Comparison of ENCODE assay signal across 1 cellular context in the genomic region with DNA sequence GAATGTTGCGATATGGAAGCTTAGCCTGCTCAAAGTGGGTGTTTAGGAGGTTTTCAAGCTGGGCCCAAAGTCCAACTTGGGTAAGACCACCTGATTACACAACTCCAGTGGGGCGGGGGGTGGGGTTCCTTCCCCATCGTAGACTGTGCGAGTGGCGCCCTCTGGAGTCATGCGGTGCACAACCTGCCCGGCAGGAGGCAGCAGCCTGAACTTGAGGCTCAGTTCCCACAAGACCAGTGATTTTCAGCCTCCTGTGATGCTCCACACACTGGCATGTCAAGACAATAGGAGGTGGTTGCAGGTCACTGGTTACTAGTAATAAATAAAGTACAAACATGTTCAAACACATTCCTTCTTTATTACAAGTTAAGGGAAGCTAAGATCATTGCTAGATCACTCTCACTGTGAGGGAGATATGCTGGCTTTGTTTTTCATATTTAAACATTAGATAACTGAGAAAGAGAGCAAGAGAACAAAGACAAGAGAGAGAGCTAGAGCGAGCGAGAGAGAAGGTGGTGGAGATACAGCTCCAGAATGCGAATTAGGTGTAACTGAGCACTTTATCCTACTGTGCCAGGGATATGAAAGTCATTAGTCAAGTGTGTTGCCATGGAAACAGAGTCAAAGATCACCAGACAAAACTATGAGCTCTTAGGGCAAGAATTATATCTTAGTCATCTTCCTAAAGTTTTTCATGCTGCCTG.
TF ChIP-seq lines count a peak whose summit lies in the region.

No MANE protein-coding gene starts in this region.

TF ChIP-seq in WTC11, 78 proteins besides CTCF, POLR2A, EP300 and RAD21 (continued from another document):
- TF ChIP-seq, protein P1, sequence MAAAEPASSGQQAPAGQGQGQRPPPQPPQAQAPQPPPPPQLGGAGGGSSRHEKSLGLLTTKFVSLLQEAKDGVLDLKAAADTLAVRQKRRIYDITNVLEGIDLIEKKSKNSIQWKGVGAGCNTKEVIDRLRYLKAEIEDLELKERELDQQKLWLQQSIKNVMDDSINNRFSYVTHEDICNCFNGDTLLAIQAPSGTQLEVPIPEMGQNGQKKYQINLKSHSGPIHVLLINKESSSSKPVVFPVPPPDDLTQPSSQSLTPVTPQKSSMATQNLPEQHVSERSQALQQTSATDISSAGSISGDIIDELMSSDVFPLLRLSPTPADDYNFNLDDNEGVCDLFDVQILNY (CRISPR knock-in tag; IDR thresholded peaks at IDR 0.05) = no peak
- TF ChIP-seq SOX15 (CRISPR knock-in tag; IDR thresholded peaks at IDR 0.05) = no peak
- TF ChIP-seq, protein P2, sequence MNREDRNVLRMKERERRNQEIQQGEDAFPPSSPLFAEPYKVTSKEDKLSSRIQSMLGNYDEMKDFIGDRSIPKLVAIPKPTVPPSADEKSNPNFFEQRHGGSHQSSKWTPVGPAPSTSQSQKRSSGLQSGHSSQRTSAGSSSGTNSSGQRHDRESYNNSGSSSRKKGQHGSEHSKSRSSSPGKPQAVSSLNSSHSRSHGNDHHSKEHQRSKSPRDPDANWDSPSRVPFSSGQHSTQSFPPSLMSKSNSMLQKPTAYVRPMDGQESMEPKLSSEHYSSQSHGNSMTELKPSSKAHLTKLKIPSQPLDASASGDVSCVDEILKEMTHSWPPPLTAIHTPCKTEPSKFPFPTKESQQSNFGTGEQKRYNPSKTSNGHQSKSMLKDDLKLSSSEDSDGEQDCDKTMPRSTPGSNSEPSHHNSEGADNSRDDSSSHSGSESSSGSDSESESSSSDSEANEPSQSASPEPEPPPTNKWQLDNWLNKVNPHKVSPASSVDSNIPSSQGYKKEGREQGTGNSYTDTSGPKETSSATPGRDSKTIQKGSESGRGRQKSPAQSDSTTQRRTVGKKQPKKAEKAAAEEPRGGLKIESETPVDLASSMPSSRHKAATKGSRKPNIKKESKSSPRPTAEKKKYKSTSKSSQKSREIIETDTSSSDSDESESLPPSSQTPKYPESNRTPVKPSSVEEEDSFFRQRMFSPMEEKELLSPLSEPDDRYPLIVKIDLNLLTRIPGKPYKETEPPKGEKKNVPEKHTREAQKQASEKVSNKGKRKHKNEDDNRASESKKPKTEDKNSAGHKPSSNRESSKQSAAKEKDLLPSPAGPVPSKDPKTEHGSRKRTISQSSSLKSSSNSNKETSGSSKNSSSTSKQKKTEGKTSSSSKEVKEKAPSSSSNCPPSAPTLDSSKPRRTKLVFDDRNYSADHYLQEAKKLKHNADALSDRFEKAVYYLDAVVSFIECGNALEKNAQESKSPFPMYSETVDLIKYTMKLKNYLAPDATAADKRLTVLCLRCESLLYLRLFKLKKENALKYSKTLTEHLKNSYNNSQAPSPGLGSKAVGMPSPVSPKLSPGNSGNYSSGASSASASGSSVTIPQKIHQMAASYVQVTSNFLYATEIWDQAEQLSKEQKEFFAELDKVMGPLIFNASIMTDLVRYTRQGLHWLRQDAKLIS (CRISPR knock-in tag; IDR thresholded peaks at IDR 0.05; ENCODE audit: borderline replicate concordance) = no peak
